Comparison of ENCODE assay signal across 13 cellular contexts in genomic region chr7:43637114-43637806, GRCh38. TPM values are rescaled to one million over a fixed set of nuclear protein-coding genes. Genes with fewer than 3 reads are reported as not detected.
DNase-seq lines count a peak whose midpoint lies in the region; ATAC-seq and TF ChIP-seq lines count a peak whose summit lies in the region.
"Had no signal": no experiment of that assay in that cellular context is flagged by ENCODE, and none has a peak within 500 bp of the region (broad histone marks: within the 10 kb centered on the region; RNA-seq: fewer than 3 reads in every experiment).

No MANE protein-coding gene starts in this region.

- peak overlapping the region; percentile 45 for H3K4me3 Mint-ChIP-seq in T-helper 17 cell

- no peak for DNase-seq in activated CD4-positive, CD25-positive, alpha-beta regulatory T cell (lab: John Stamatoyannopoulos, UW)
- no peak for DNase-seq in T-helper 17 cell
- DNase-seq in esophagus muscularis mucosa (ENCODE audit: extremely low spot score): no peak
- DNase-seq in stimulated activated naive CD8-positive, alpha-beta T cell treated with anti-CD3 and anti-CD28 coated beads, Interleukin-15, Interleukin-2, amounts not matched to agents 100 U/mL and 50 U/mL, for 24 hours: no peak
- DNase-seq in tibial nerve (ENCODE audit: low spot score in 2 of 2): no peak
- DNase-seq: erythroblast, lower lobe of right lung, NCI-H1092 treated with DMSO at 0.1 percent for 48 hours had no signal

- H3K27me3 ChIP-seq in esophagus muscularis mucosa (no peaks in the 10 kb centered on the region), tibial nerve (no peaks in the 10 kb centered on the region)
- H3K27me3 ChIP-seq: SJSA1 had no signal

- peaks cover 11% of the 10 kb centered on the region for H3K36me3 Mint-ChIP-seq in T-helper 17 cell (ENCODE audit: low read depth)

- 73% methylated on average over 4 of the region's 4 CpGs for WGBS in esophagus muscularis mucosa
- 79 to 85% methylated on average over 4 of the region's 4 CpGs for WGBS in tibial nerve, 2 donors

- H3K4me1 Mint-ChIP-seq in T-helper 17 cell: peaks cover 35% of the 10 kb centered on the region

- no peak overlapping the region for H3K4me3 ChIP-seq in esophagus muscularis mucosa
- no peak overlapping the region for H3K4me3 ChIP-seq in tibial nerve
- H3K4me3 ChIP-seq: lower lobe of right lung, SJSA1 had no signal

- peak; percentile 48 to 66 for ATAC-seq in activated CD4-positive, CD25-positive, alpha-beta regulatory T cell treated with anti-CD3 and anti-CD28 coated beads, Interleukin-2, amount 50 U/mL, for 24 hours
- peak; percentile 65 for ATAC-seq in T-helper 17 cell
- peak; percentile 64 for ATAC-seq in stimulated activated naive CD8-positive, alpha-beta T cell treated with anti-CD3 and anti-CD28 coated beads, Interleukin-15, Interleukin-2, amounts not matched to agents 100 U/mL and 50 U/mL, for 24 hours
- no peak for ATAC-seq in GM21367 (IDR thresholded peaks at IDR 0.05; ENCODE audit: unreplicated experiment)
- ATAC-seq in HG03565 (IDR thresholded peaks at IDR 0.05; ENCODE audit: unreplicated experiment): no peak

- TF ChIP-seq EP300 in esophagus muscularis mucosa (IDR thresholded peaks at IDR 0.05) (no peak), tibial nerve (IDR thresholded peaks at IDR 0.05) (no peak)

- intact Hi-C loops in esophagus muscularis mucosa (cut with DNase I): loop anchor here (5.0 kb wide), 1 partner anchor 60 kb away; no protein-coding TSS in a partner anchor

- H3K27ac ChIP-seq in esophagus muscularis mucosa (replicated peaks in 1 of 4) (peak overlapping the region; percentile 60 to 72 (median 70)), tibial nerve (no peak overlapping the region)
- H3K27ac ChIP-seq: 22Rv1, lower lobe of right lung, SJSA1 had no signal

- TF ChIP-seq POLR2A in esophagus muscularis mucosa (IDR thresholded peaks at IDR 0.05; ENCODE audit: low read depth): no peak
- no peak for TF ChIP-seq POLR2A in tibial nerve (IDR thresholded peaks at IDR 0.05)

- H3K4me1 ChIP-seq in esophagus muscularis mucosa (peaks cover 32 to 55% (median 46%) of the 10 kb centered on the region in 4 donors), tibial nerve (peaks cover 0 to 56% (median 18%) of the 10 kb centered on the region in 4 donors)

- H3K27me3 Mint-ChIP-seq in T-helper 17 cell: no peaks in the 10 kb centered on the region

- no peak for TF ChIP-seq CTCF in esophagus muscularis mucosa (IDR thresholded peaks at IDR 0.05)
- no peak for TF ChIP-seq CTCF in tibial nerve (IDR thresholded peaks at IDR 0.05)

- no peaks in the 10 kb centered on the region for H3K9me3 ChIP-seq in T-helper 17 cell (ENCODE audit: control insufficient read depth, low read length, poor library complexity, severe bottlenecking)
- no peaks in the 10 kb centered on the region for H3K9me3 ChIP-seq in esophagus muscularis mucosa
- no peaks in the 10 kb centered on the region for H3K9me3 ChIP-seq in tibial nerve
- H3K9me3 ChIP-seq: lower lobe of right lung, SJSA1 had no signal

- H3K36me3 ChIP-seq in esophagus muscularis mucosa (peaks cover 0 to 55% (median 28%) of the 10 kb centered on the region in 4 donors), tibial nerve (peaks cover 0 to 47% (median 0%) of the 10 kb centered on the region in 3 donors)

- H3K27ac Mint-ChIP-seq in T-helper 17 cell: peak overlapping the region; percentile 94

RNA-seq across cellular contexts. Expression of gene STK17A, which starts 54.4 kb away (rescaled TPM):
- total RNA-seq in T-helper 17 cell (100 to 1,000 TPM; 107 to 124 TPM), esophagus muscularis mucosa (10 to 100 TPM; 19.5 to 33.3 (median 24.6) TPM), tibial nerve (10 to 100 TPM in 2 of 4 donors, 1 to 10 TPM in 2; 9.0 to 23.6 (median 13.5) TPM)

Comparison
In these comparisons a context has a peak if more than half of its experiments do, and no peak if none do; other contexts are left out.
1. ATAC-seq: peak in activated CD4-positive, CD25-positive, alpha-beta regulatory T cell treated with anti-CD3 and anti-CD28 coated beads, Interleukin-2, amount 50 U/mL, for 24 hours (2 of 2), T-helper 17 cell (single experiment) and stimulated activated naive CD8-positive, alpha-beta T cell treated with anti-CD3 and anti-CD28 coated beads, Interleukin-15, Interleukin-2, amounts not matched to agents 100 U/mL and 50 U/mL, for 24 hours (single experiment); none in GM21367 (single experiment) and HG03565 (single experiment).
2. H3K27ac ChIP-seq: peak in esophagus muscularis mucosa (4 of 4); none in tibial nerve (0 of 4).